ENCODE assay signal across 8 cellular contexts in the genomic region with DNA sequence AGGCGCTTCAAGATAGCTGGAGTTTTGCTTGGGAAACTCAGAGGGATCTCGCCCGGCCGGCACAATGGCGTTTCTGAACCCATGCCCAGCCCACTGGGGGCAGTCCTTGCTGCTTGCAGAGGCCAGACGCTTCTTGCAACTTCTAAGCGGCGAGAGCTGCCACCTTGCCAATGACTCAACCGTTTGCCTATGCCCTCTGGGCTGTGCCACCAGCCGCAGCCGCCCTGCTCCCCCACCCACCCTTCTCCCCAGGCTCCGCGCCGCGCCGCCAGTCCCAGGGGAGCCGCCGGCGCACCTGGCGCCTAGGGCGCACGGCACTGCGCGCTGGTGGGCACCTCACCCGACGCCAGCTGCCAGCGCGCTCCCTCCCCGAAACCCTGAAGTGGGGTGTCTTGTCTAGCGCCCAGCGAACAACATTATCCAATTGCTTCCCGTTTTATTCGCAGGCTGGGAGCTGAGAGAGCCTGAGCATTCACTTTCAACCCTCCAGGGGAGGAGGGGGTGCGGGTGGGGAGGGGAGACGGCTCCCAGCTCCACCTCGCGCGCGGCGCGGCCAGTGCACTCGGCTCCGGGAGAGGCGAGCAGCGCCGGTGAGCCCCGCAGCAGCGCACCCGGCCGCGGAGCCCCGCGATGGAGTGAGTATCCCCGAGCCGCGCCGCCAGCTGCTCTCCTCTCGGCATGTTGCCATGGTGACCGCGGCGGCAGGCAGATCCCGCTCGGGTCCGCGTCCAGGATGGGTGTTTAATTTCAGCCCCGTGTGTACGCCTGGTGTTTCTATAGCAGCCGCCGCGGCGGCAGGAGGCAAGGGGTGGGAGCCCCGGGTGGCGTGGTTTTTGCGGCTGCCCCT.
DNase-seq lines count a peak whose midpoint lies in the region; ATAC-seq and TF ChIP-seq lines count a peak whose summit lies in the region.

No MANE protein-coding gene starts in this region.

- peaks cover 6% of the 10 kb centered on the region for H3K9me3 ChIP-seq in left ventricle myocardium inferior (replicated peaks)

- no peaks in the 10 kb centered on the region for H3K36me3 Mint-ChIP-seq in activated B cell treated with CpG ODN at 0.5 μM for 24 hours (ENCODE audit: low read depth)
- no peaks in the 10 kb centered on the region for H3K36me3 Mint-ChIP-seq in progenitor cell of endocrine pancreas (ENCODE audit: insufficient read depth)

- ATAC-seq in activated B cell treated with CpG ODN at 0.5 μM for 24 hours (ENCODE audit: low read depth) (peak; percentile 28), GM21723 (IDR thresholded peaks at IDR 0.05; ENCODE audit: unreplicated experiment) (no peak), HG03108 (IDR thresholded peaks at IDR 0.05; ENCODE audit: unreplicated experiment) (no peak)

- peaks cover 6% of the 10 kb centered on the region for H3K9me3 Mint-ChIP-seq in activated B cell treated with CpG ODN at 0.5 μM for 24 hours
- no peaks in the 10 kb centered on the region for H3K9me3 Mint-ChIP-seq in progenitor cell of endocrine pancreas (ENCODE audit: low read depth)

- POLR2A ChIA-PET in activated B cell treated with CpG ODN at 0.5 μM for 24 hours (lab: Charles Lee): no interaction called here

- intact Hi-C loops in activated B cell treated with CpG ODN at 0.5 μM for 24 hours (cut with micrococcal nuclease) (no loop called here), left ventricle myocardium inferior (cut with micrococcal nuclease) (no loop called here)

- H3K36me3 ChIP-seq in left ventricle myocardium inferior: no peaks in the 10 kb centered on the region

- H3K27me3 ChIP-seq in left ventricle myocardium inferior (ENCODE audit: low read depth): peaks cover 34% of the 10 kb centered on the region

- peaks cover 6% of the 10 kb centered on the region for H3K4me1 Mint-ChIP-seq in activated B cell treated with CpG ODN at 0.5 μM for 24 hours
- H3K4me1 Mint-ChIP-seq in progenitor cell of endocrine pancreas (ENCODE audit: low read depth): peaks cover 2% of the 10 kb centered on the region

- CTCF ChIA-PET in activated B cell treated with CpG ODN at 0.5 μM for 24 hours (lab: Charles Lee): no interaction called here

- peak overlapping the region; percentile 12 for H3K27ac ChIP-seq in left ventricle myocardium inferior (replicated peaks)

- DNase-seq in AG09309 (ENCODE audit: low read depth): no peak
- DNase-seq in NCI-H1048 (lab: John Stamatoyannopoulos, UW): peak; percentile 1
- DNase-seq in activated B cell treated with CpG ODN at 0.5 μM for 24 hours: no peak
- peak; percentile 59 for DNase-seq in left ventricle myocardium inferior
- DNase-seq in progenitor cell of endocrine pancreas (ENCODE audit: low spot score, unreplicated experiment): peak; percentile 24
- no peak for DNase-seq in activated CD4-positive, CD25-positive, alpha-beta regulatory T cell (lab: John Stamatoyannopoulos, UW)

- H3K27me3 Mint-ChIP-seq in activated B cell treated with CpG ODN at 0.5 μM for 24 hours (peaks cover 60% of the 10 kb centered on the region), progenitor cell of endocrine pancreas (peaks cover 82% of the 10 kb centered on the region)

- no peak overlapping the region for H3K4me3 Mint-ChIP-seq in activated B cell treated with CpG ODN at 0.5 μM for 24 hours
- peak overlapping the region; percentile 42 for H3K4me3 Mint-ChIP-seq in progenitor cell of endocrine pancreas (ENCODE audit: low read depth)

- H3K4me3 ChIP-seq in AG09309 (ENCODE audit: control insufficient read depth, low read depth, low read length): peak overlapping the region; percentile 40
- peak overlapping the region; percentile 73 for H3K4me3 ChIP-seq in left ventricle myocardium inferior

- H3K27ac Mint-ChIP-seq in activated B cell treated with CpG ODN at 0.5 μM for 24 hours (no peak overlapping the region), progenitor cell of endocrine pancreas (no peak overlapping the region)

- TF ChIP-seq CTCF in AG09309 (IDR thresholded peaks at IDR 0.05; ENCODE audit: control insufficient read depth, insufficient read depth, low read depth, low read length, missing control alignments): no peak
- no peak for TF ChIP-seq CTCF in activated B cell treated with CpG ODN at 0.5 μM for 24 hours (IDR thresholded peaks at IDR 0.05)
- no peak for TF ChIP-seq CTCF in left ventricle myocardium inferior (IDR thresholded peaks at IDR 0.05; ENCODE audit: borderline replicate concordance)
- no peak for TF ChIP-seq CTCF in progenitor cell of endocrine pancreas (IDR thresholded peaks at IDR 0.05; ENCODE audit: unreplicated experiment)

- peaks cover 22% of the 10 kb centered on the region for H3K4me1 ChIP-seq in left ventricle myocardium inferior

Comparison
In these comparisons a context has a peak if more than half of its experiments do, and no peak if none do; other contexts are left out.
1. DNase-seq: peak in NCI-H1048 (single experiment), left ventricle myocardium inferior (single experiment) and progenitor cell of endocrine pancreas (single experiment); none in AG09309 (single experiment), activated B cell treated with CpG ODN at 0.5 μM for 24 hours (single experiment) and activated CD4-positive, CD25-positive, alpha-beta regulatory T cell (0 of 4).